Comparison of ENCODE assay signal across 8 cellular contexts in the genomic region with DNA sequence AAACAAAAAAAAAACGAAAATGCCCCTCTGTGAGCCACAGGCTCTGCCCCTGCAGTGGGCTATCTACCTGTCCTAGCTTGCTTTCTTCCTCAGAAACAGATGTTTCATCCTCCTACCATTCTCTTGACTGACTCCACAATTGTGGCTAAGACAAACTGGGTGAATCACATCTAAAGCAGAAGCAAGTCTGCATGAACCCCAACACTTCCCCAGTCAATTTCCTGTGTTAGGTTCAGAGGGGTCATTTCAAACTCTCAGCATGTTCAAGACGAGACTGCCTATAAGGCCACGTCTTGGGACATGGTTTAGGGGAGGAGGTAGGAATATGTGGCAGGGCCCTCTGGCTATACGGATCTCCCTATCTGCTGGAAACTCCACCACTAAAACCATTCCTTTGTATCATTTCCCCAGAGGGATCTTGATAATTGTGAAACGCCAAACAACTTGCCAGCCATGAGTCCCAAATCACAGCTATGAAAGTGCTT. TPM values are rescaled to one million over a fixed set of nuclear protein-coding genes. Genes with fewer than 3 reads are reported as not detected.
DNase-seq lines count a peak whose midpoint lies in the region; ATAC-seq, FAIRE-seq and TF ChIP-seq lines count a peak whose summit lies in the region.

No MANE protein-coding gene starts in this region.

- no peak overlapping the region for H3K14ac ChIP-seq in mesenchymal stem cell (ENCODE audit: low read length in 2 of 2)

- H3K9ac ChIP-seq in mesenchymal stem cell (ENCODE audit: low read length), result peak overlapping the region; percentile 78
- no peak overlapping the region for H3K9ac ChIP-seq in kidney (ENCODE audit: low read length in 2 of 2)

- H3K4me3 ChIP-seq in mesenchymal stem cell (ENCODE audit: insufficient read depth in 1 of 2, low read depth in 1 of 2, low read length in 2 of 2) (no peak overlapping the region), kidney (ENCODE audit: low read length in 2 of 2) (no peak overlapping the region)

- H2AFZ ChIP-seq in mesenchymal stem cell (ENCODE audit: low read depth, low read length), result no peak overlapping the region

- no peaks in the 10 kb centered on the region for H3K9me3 Mint-ChIP-seq in activated naive CD4-positive, alpha-beta T cell treated with anti-CD3 and anti-CD28 coated beads, Interleukin-2, amount 50 U/mL, for 24 hours

- H3K36me3 ChIP-seq in mesenchymal stem cell (ENCODE audit: control insufficient read depth in 1 of 2, insufficient read depth in 2 of 2, low read depth in 1 of 2, low read length in 2 of 2) (peaks cover 0 to 6% of the 10 kb centered on the region in 2 experiments), kidney (ENCODE audit: control insufficient read depth in 1 of 2, insufficient read depth in 2 of 2, low read length in 2 of 2) (no peaks in the 10 kb centered on the region)

- no peak overlapping the region for H2BK120ac ChIP-seq in mesenchymal stem cell (ENCODE audit: low read depth, low read length)

- no peak for FAIRE-seq in urothelium cell line (lab: Jason Lieb, UNC)
- FAIRE-seq in kidney (lab: Jason Lieb, UNC), result no peak

- H3K27ac Mint-ChIP-seq in activated naive CD4-positive, alpha-beta T cell treated with anti-CD3 and anti-CD28 coated beads, Interleukin-2, amount 50 U/mL, for 24 hours, result peak overlapping the region; percentile 42

- ATAC-seq in GM18511 (IDR thresholded peaks at IDR 0.05; ENCODE audit: unreplicated experiment), result peak; percentile 64
- peak; percentile 55 for ATAC-seq in HG03442 (IDR thresholded peaks at IDR 0.05; ENCODE audit: unreplicated experiment)

- H3K4ac ChIP-seq in mesenchymal stem cell (ENCODE audit: low read depth in 1 of 2, low read length in 2 of 2), result no peak overlapping the region

- H2BK15ac ChIP-seq in mesenchymal stem cell (ENCODE audit: low read depth, poor library complexity, severe bottlenecking), result no peak overlapping the region

- no peak overlapping the region for H3K4me2 ChIP-seq in mesenchymal stem cell (ENCODE audit: low read length, poor library complexity, severe bottlenecking)

- no peaks in the 10 kb centered on the region for H3K79me1 ChIP-seq in mesenchymal stem cell (replicated peaks; ENCODE audit: low read length, poor library complexity, severe bottlenecking)

- H3K27me3 Mint-ChIP-seq in activated naive CD4-positive, alpha-beta T cell treated with anti-CD3 and anti-CD28 coated beads, Interleukin-2, amount 50 U/mL, for 24 hours, result no peaks in the 10 kb centered on the region

- H3K18ac ChIP-seq in mesenchymal stem cell (ENCODE audit: low read depth in 1 of 2, low read length in 2 of 2), result no peak overlapping the region

- peaks cover 31% of the 10 kb centered on the region for H3K4me1 Mint-ChIP-seq in activated naive CD4-positive, alpha-beta T cell treated with anti-CD3 and anti-CD28 coated beads, Interleukin-2, amount 50 U/mL, for 24 hours

- H3K4me1 ChIP-seq in mesenchymal stem cell (ENCODE audit: control insufficient read depth, insufficient read depth, low read depth, low read length), result peaks cover 16% of the 10 kb centered on the region
- peaks cover 9 to 10% of the 10 kb centered on the region in 2 donors for H3K4me1 ChIP-seq in kidney (ENCODE audit: control insufficient read depth in 1 of 2, insufficient read depth in 1 of 2, low read depth in 1 of 2, low read length in 2 of 2)

- peak overlapping the region; percentile 72 for H3K4me3 Mint-ChIP-seq in activated naive CD4-positive, alpha-beta T cell treated with anti-CD3 and anti-CD28 coated beads, Interleukin-2, amount 50 U/mL, for 24 hours

- no peaks in the 10 kb centered on the region for H3K36me3 Mint-ChIP-seq in activated naive CD4-positive, alpha-beta T cell treated with anti-CD3 and anti-CD28 coated beads, Interleukin-2, amount 50 U/mL, for 24 hours

- H3K27me3 ChIP-seq in mesenchymal stem cell (ENCODE audit: control insufficient read depth in 1 of 2, insufficient read depth in 1 of 2, low read length in 2 of 2), result no peaks in the 10 kb centered on the region

- H3K23ac ChIP-seq in mesenchymal stem cell (ENCODE audit: low read length in 2 of 2), result no peak overlapping the region

- H4K91ac ChIP-seq in mesenchymal stem cell (ENCODE audit: low read length), result no peak overlapping the region

- intact Hi-C loops in kidney (cut with DNase I), result no loop called here

- no peak overlapping the region for H4K8ac ChIP-seq in mesenchymal stem cell (ENCODE audit: low read length)

- no peaks in the 10 kb centered on the region for H3K9me3 ChIP-seq in mesenchymal stem cell (ENCODE audit: control insufficient read depth, low read length)
- no peaks in the 10 kb centered on the region for H3K9me3 ChIP-seq in kidney (ENCODE audit: control insufficient read depth in 1 of 2, low read length in 2 of 2)

- H2AK5ac ChIP-seq in mesenchymal stem cell (ENCODE audit: low read length, severe bottlenecking), result no peak overlapping the region

- H2BK12ac ChIP-seq in mesenchymal stem cell (ENCODE audit: low read length in 2 of 2), result no peak overlapping the region

- DNase-seq in mesenchymal stem cell (peak; percentile 61), urothelium cell line (ENCODE audit: low spot score) (no peak), NCI-H82 (lab: John Stamatoyannopoulos, UW) (no peak), kidney (no peak), occipital lobe (lab: John Stamatoyannopoulos, UW) (no peak)

- WGBS in mesenchymal stem cell, result 89% methylated on average over 3 of the region's 5 CpGs

- no peak overlapping the region for H3K27ac ChIP-seq in mesenchymal stem cell (ENCODE audit: low read length, poor library complexity, severe bottlenecking)
- peak overlapping the region in 1 of 2 donors; percentile 75 for H3K27ac ChIP-seq in kidney (ENCODE audit: low read depth in 2 of 2, low read length in 2 of 2)

- no peak overlapping the region for H2BK5ac ChIP-seq in mesenchymal stem cell (ENCODE audit: low read depth, low read length, poor library complexity, severe bottlenecking)

- TF ChIP-seq CTCF in kidney (IDR thresholded peaks at IDR 0.05; ENCODE audit: borderline replicate concordance, extremely low read depth, insufficient read depth), result no peak

RNA-seq across cellular contexts. Expression of a gene that starts 28.6 kb away (rescaled TPM):
- 2.1 TPM for polyA plus RNA-seq in mesenchymal stem cell (2013, experiment 1 of 2)
- 2.1 TPM for polyA plus RNA-seq in mesenchymal stem cell (2013, experiment 2 of 2)
- total RNA-seq in kidney (8.0 TPM), occipital lobe (15.6 TPM)
- 1.9 TPM for polyA plus RNA-seq in kidney (ENCODE audit: insufficient read depth, low read depth, low replicate concordance)

RNA-seq across cellular contexts. Expression of a gene that starts 41.4 kb away (rescaled TPM):
- polyA plus RNA-seq in mesenchymal stem cell (2013, experiment 1 of 2), result 16.3 TPM
- polyA plus RNA-seq in mesenchymal stem cell (2013, experiment 2 of 2), result 17.0 TPM
- total RNA-seq in kidney (48.6 TPM), occipital lobe (6.7 TPM)
- polyA plus RNA-seq in kidney (ENCODE audit: insufficient read depth, low read depth, low replicate concordance), result 12.0 TPM

RNA-seq across cellular contexts. Expression of a gene that starts 57.7 kb away (rescaled TPM):
- 0.94 TPM for polyA plus RNA-seq in mesenchymal stem cell (2013, experiment 1 of 2)
- 1.0 TPM for polyA plus RNA-seq in mesenchymal stem cell (2013, experiment 2 of 2)
- total RNA-seq in kidney, result 2.0 TPM
- 0.47 TPM for polyA plus RNA-seq in kidney (ENCODE audit: insufficient read depth, low read depth, low replicate concordance)
- 0.47 TPM for total RNA-seq in occipital lobe
